In genomic region chr10:97234403-97234802, GRCh38 we compare ENCODE assay signal across 8 cellular contexts. TPM values are rescaled to one million over a fixed set of nuclear protein-coding genes. Genes with fewer than 3 reads are reported as not detected.
A peak's percentile ranks its signal among the peaks of the same experiment; 100 is the strongest.
DNase-seq lines count a peak whose midpoint lies in the region; ATAC-seq, FAIRE-seq and TF ChIP-seq lines count a peak whose summit lies in the region.

No MANE protein-coding gene starts in this region.

- H4K8ac ChIP-seq in mesenchymal stem cell (ENCODE audit: low read length), result no peak overlapping the region

- TF ChIP-seq CTCF in GM10266 (IDR thresholded peaks at IDR 0.05; ENCODE audit: control insufficient read depth, insufficient read depth, low read depth, missing control alignments), result peak; percentile 49
- TF ChIP-seq CTCF in bronchial epithelial cell (IDR thresholded peaks at IDR 0.05; ENCODE audit: insufficient read depth, low read length, severe bottlenecking), result peak; percentile 48

- no peak overlapping the region for H3K27ac ChIP-seq in mesenchymal stem cell (ENCODE audit: low read length, poor library complexity, severe bottlenecking)

- H3K27me3 ChIP-seq in bronchial epithelial cell (ENCODE audit: control insufficient read depth, insufficient read depth, low read length) (no peaks in the 10 kb centered on the region), mesenchymal stem cell (ENCODE audit: control insufficient read depth in 1 of 2, insufficient read depth in 1 of 2, low read length in 2 of 2) (no peaks in the 10 kb centered on the region)

- H2BK12ac ChIP-seq in mesenchymal stem cell (ENCODE audit: low read length in 2 of 2), result no peak overlapping the region

- H3K18ac ChIP-seq in mesenchymal stem cell (ENCODE audit: low read depth in 1 of 2, low read length in 2 of 2), result no peak overlapping the region

- no peaks in the 10 kb centered on the region for H3K79me1 ChIP-seq in mesenchymal stem cell (replicated peaks; ENCODE audit: low read length, poor library complexity, severe bottlenecking)

- peaks cover 2% of the 10 kb centered on the region for H3K4me1 ChIP-seq in mesenchymal stem cell (ENCODE audit: control insufficient read depth, insufficient read depth, low read depth, low read length)

- ATAC-seq in GM21526 (IDR thresholded peaks at IDR 0.05; ENCODE audit: low FRiP score, unreplicated experiment), result no peak

- H2BK5ac ChIP-seq in mesenchymal stem cell (ENCODE audit: low read depth, low read length, poor library complexity, severe bottlenecking), result no peak overlapping the region

- no peak overlapping the region for H3K4ac ChIP-seq in mesenchymal stem cell (ENCODE audit: low read depth in 1 of 2, low read length in 2 of 2)

- no peak for FAIRE-seq in bronchial epithelial cell (lab: Jason Lieb, UNC)

- no peak overlapping the region for H2AK5ac ChIP-seq in mesenchymal stem cell (ENCODE audit: low read length, severe bottlenecking)

- no peak overlapping the region for H4K91ac ChIP-seq in mesenchymal stem cell (ENCODE audit: low read length)

- H3K9me3 ChIP-seq in mesenchymal stem cell (ENCODE audit: control insufficient read depth, low read length), result no peaks in the 10 kb centered on the region

- H2BK15ac ChIP-seq in mesenchymal stem cell (ENCODE audit: low read depth, poor library complexity, severe bottlenecking), result no peak overlapping the region

- no peak overlapping the region for H3K14ac ChIP-seq in mesenchymal stem cell (ENCODE audit: low read length in 2 of 2)

- no peak overlapping the region for H3K9ac ChIP-seq in mesenchymal stem cell (ENCODE audit: low read length)

- no peak overlapping the region for H3K23ac ChIP-seq in mesenchymal stem cell (ENCODE audit: low read length in 2 of 2)

- no peak overlapping the region for H2AFZ ChIP-seq in mesenchymal stem cell (ENCODE audit: low read depth, low read length)

- no CpG with 5 or more reads among the region's 1 CpG for WGBS in mesenchymal stem cell

- H3K4me2 ChIP-seq in mesenchymal stem cell (ENCODE audit: low read length, poor library complexity, severe bottlenecking), result no peak overlapping the region

- DNase-seq in A172 (ENCODE audit: low spot score) (peak; percentile 40), GM10266 (ENCODE audit: extremely low spot score) (no peak), NCI-H460 (ENCODE audit: extremely low read depth, low read depth) (peak; percentile 36), bronchial epithelial cell (ENCODE audit: low read depth) (peak; percentile 57), mesenchymal stem cell (peak; percentile 47), NCI-H128 (lab: John Stamatoyannopoulos, UW; ENCODE audit: unreplicated experiment) (no peak), SW 1271 (lab: John Stamatoyannopoulos, UW) (no peak)

- H3K36me3 ChIP-seq in bronchial epithelial cell (ENCODE audit: control insufficient read depth, insufficient read depth, low read length) (no peaks in the 10 kb centered on the region), mesenchymal stem cell (ENCODE audit: control insufficient read depth in 1 of 2, insufficient read depth in 2 of 2, low read depth in 1 of 2, low read length in 2 of 2) (peaks cover 0 to 3% of the 10 kb centered on the region in 2 experiments)

- H2BK120ac ChIP-seq in mesenchymal stem cell (ENCODE audit: low read depth, low read length), result no peak overlapping the region

- H3K4me3 ChIP-seq in bronchial epithelial cell (ENCODE audit: low read depth, low read length) (no peak overlapping the region), mesenchymal stem cell (ENCODE audit: insufficient read depth in 1 of 2, low read depth in 1 of 2, low read length in 2 of 2) (no peak overlapping the region)

RNA-seq across cellular contexts. Expression of gene SLIT1, which starts 48.6 kb away (rescaled TPM):
- not detected in 2 replicates for total RNA-seq in A172 (2014; rRNA removed; shearing (Covaris generic))
- total RNA-seq in NCI-H460 (2014; rRNA removed; shearing (Covaris generic)), result 0.27 TPM in 1 of 2 replicates, not detected in the other
- polyA plus RNA-seq in NCI-H460 (2014; cell fraction: nucleus; rRNA removed), result 0.01 and 0.02 TPM in 2 replicates
- under 0.01 and 0.51 TPM in 2 replicates for total RNA-seq in bronchial epithelial cell
- polyA plus RNA-seq in mesenchymal stem cell (2013, experiment 1 of 2), result 0.06 TPM
- 0.03 TPM for polyA plus RNA-seq in mesenchymal stem cell (2013, experiment 2 of 2)

RNA-seq across cellular contexts. Expression of gene ARHGAP19, which starts 58.0 kb away (rescaled TPM):
- 15.2 and 16.1 TPM in 2 replicates for total RNA-seq in A172 (2014; rRNA removed; shearing (Covaris generic))
- 20.6 and 20.7 TPM in 2 replicates for total RNA-seq in NCI-H460 (2014; rRNA removed; shearing (Covaris generic))
- 15.0 and 37.5 TPM in 2 replicates for polyA plus RNA-seq in NCI-H460 (2014; cell fraction: nucleus; rRNA removed)
- 4.7 and 6.7 TPM in 2 replicates for total RNA-seq in bronchial epithelial cell
- 6.8 TPM for polyA plus RNA-seq in mesenchymal stem cell (2013, experiment 1 of 2)
- 6.5 TPM for polyA plus RNA-seq in mesenchymal stem cell (2013, experiment 2 of 2)

Comparison
In these comparisons a context has a peak if more than half of its experiments do, and no peak if none do; other contexts are left out.
1. DNase-seq: peak in A172 (single experiment), NCI-H460 (single experiment), bronchial epithelial cell (single experiment) and mesenchymal stem cell (single experiment); none in GM10266 (single experiment), NCI-H128 (single experiment) and SW 1271 (0 of 2).